In the genomic region with DNA sequence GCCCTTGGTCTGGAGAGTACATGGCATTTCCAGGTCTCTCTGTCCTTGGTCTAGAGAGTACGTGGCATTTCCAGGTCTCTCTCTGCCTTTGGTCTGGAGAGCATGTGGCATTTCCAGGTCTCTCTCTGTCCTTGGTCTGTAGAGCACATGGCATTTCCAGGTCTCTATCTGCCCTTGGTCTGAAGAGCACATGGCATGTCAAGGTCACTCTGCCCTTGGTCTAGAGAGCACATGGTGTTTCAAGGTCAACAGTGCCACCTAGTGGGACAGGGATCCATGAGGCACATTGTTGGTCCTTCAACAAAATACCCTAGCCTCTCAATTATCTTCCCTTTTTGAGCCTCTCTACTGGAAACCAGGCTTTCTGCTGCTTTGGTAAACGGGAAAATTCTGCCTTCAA, we compare ENCODE assay signal across 13 cellular contexts.
A peak's percentile ranks its signal among the peaks of the same experiment; 100 is the strongest.
DNase-seq lines count a peak whose midpoint lies in the region; ATAC-seq and TF ChIP-seq lines count a peak whose summit lies in the region.
"Had no signal": no experiment of that assay in that cellular context is flagged by ENCODE, and none has a peak within 500 bp of the region (broad histone marks: within the 10 kb centered on the region; RNA-seq: fewer than 3 reads in every experiment).

No MANE protein-coding gene starts in this region.

- H2AFZ ChIP-seq in PC-3 (ENCODE audit: low read length), result no peak overlapping the region

- H3K4me2 ChIP-seq in PC-3 (ENCODE audit: low read length), result no peak overlapping the region

- ATAC-seq in PC-3, result no peak
- ATAC-seq: activated naive CD4-positive, alpha-beta T cell treated with anti-CD3 and anti-CD28 coated beads, Interleukin-2, amount 50 U/mL, for 72 hours; Right ventricle myocardium inferior had no signal

- TF ChIP-seq POLR2A in erythroblast (IDR thresholded peaks at IDR 0.05; ENCODE audit: low read length), result no peak

- DNase-seq in GM10248 (ENCODE audit: extremely low spot score) (no peak), PC-3 (peak; percentile 15), erythroblast (lab: John Stamatoyannopoulos, UW) (peak; percentile 12 to 27), glomerular visceral epithelial cell (ENCODE audit: extremely low spot score) (no peak), AML-193 (lab: John Stamatoyannopoulos, UW) (no peak)
- no peak for DNase-seq in stimulated activated CD4-positive, alpha-beta T cell treated with anti-CD3 and anti-CD28 coated beads, Interleukin-4, amount 100 ng/mL, for 1 hour
- DNase-seq: NCI-H1048; stimulated activated CD4-positive, alpha-beta T cell treated with anti-CD3 and anti-CD28 coated beads, Interleukin-12 subunit alpha, Interleukin-12 subunit beta, amount 100 ng/mL, for 4 hours; transverse colon had no signal

- peak; percentile 5 for TF ChIP-seq CTCF in GM10248 (IDR thresholded peaks at IDR 0.05; ENCODE audit: control extremely low read depth, extremely low read depth, low read depth, missing control alignments)
- no peak for TF ChIP-seq CTCF in HEK293 (tag by site-specific recombination; IDR thresholded peaks at IDR 0.05)
- peak; percentile 48 for TF ChIP-seq CTCF in PC-3 (conservative IDR thresholded peaks at IDR 0.05; ENCODE audit: low read depth, low read length)

- no TSS peak for BruUV-seq in PC-3 (replicated peaks; lab: Mats Ljungman, UMichigan)

- no peaks in the 10 kb centered on the region for H4K20me1 ChIP-seq in PC-3 (ENCODE audit: low read length)

- H3K4me1 ChIP-seq in HEK293 (ENCODE audit: control insufficient read depth, insufficient read depth, low read length) (no peaks in the 10 kb centered on the region), PC-3 (ENCODE audit: insufficient read depth, low read length) (no peaks in the 10 kb centered on the region)
- H3K4me1 ChIP-seq: esophagus muscularis mucosa, transverse colon had no signal

- no peak overlapping the region for H3K4me3 ChIP-seq in HEK293 (ENCODE audit: low read depth, low read length)
- no peak overlapping the region for H3K4me3 ChIP-seq in PC-3 (ENCODE audit: low read length)
- H3K4me3 ChIP-seq: esophagus muscularis mucosa, transverse colon had no signal

- POLR2A ChIA-PET in GM10248 (lab: Yijun Ruan, JAX) (no interaction called here), HEK293 (lab: Yijun Ruan, JAX) (no interaction called here), PC-3 (lab: Charles Lee; ENCODE audit: unreplicated experiment) (no interaction called here)

- no peaks in the 10 kb centered on the region for H3K27me3 ChIP-seq in PC-3 (ENCODE audit: low read length)
- H3K27me3 ChIP-seq: esophagus muscularis mucosa, transverse colon had no signal

- CTCF ChIA-PET in GM10248 (lab: Yijun Ruan, JAX), result no interaction called here
- CTCF ChIA-PET in HEK293 (lab: Yijun Ruan, JAX), result no interaction called here
- CTCF ChIA-PET in PC-3 (lab: Charles Lee), result no interaction called here

- no peak overlapping the region for H3K9ac ChIP-seq in PC-3 (ENCODE audit: low read length)

- H3K79me2 ChIP-seq in PC-3 (ENCODE audit: low read length), result no peaks in the 10 kb centered on the region

- intact Hi-C loops in PC-3 (cut with micrococcal nuclease), result no loop called here

- H3K27ac ChIP-seq in HEK293 (ENCODE audit: extremely low read depth, low read depth, low read length) (no peak overlapping the region), PC-3 (ENCODE audit: low read length) (no peak overlapping the region)
- H3K27ac ChIP-seq: esophagus muscularis mucosa, transverse colon had no signal

- H3K36me3 ChIP-seq in HEK293 (ENCODE audit: control insufficient read depth in 2 of 2, insufficient read depth in 1 of 2, low read length in 2 of 2) (no peaks in the 10 kb centered on the region), PC-3 (ENCODE audit: low read depth, low read length) (peaks cover 4% of the 10 kb centered on the region; the same call in 1 of the 2 replicates)
- H3K36me3 ChIP-seq: transverse colon had no signal

- no peaks in the 10 kb centered on the region for H3K9me3 ChIP-seq in HEK293 (ENCODE audit: control insufficient read depth, insufficient read depth, low read depth, low read length)
- peaks cover 20% of the 10 kb centered on the region for H3K9me3 ChIP-seq in PC-3 (ENCODE audit: low read length)

- H3F3A ChIP-seq in PC-3 (ENCODE audit: low read length, unreplicated experiment), result no peaks in the 10 kb centered on the region

- no peaks in the 10 kb centered on the region for H3K9me2 ChIP-seq in PC-3 (replicated peaks; ENCODE audit: low read length)

TF ChIP-seq in HEK293, 187 proteins besides CTCF, POLR2A, EP300 and RAD21:
- peak; percentile 24; the same call in 1 of the 2 replicates for TF ChIP-seq KLF16 (tag by site-specific recombination; IDR thresholded peaks at IDR 0.05)
- TF ChIP-seq, protein P1, sequence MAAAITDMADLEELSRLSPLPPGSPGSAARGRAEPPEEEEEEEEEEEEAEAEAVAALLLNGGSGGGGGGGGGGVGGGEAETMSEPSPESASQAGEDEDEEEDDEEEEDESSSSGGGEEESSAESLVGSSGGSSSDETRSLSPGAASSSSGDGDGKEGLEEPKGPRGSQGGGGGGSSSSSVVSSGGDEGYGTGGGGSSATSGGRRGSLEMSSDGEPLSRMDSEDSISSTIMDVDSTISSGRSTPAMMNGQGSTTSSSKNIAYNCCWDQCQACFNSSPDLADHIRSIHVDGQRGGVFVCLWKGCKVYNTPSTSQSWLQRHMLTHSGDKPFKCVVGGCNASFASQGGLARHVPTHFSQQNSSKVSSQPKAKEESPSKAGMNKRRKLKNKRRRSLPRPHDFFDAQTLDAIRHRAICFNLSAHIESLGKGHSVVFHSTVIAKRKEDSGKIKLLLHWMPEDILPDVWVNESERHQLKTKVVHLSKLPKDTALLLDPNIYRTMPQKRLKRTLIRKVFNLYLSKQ (tag by site-specific recombination; IDR thresholded peaks at IDR 0.05; ENCODE audit: borderline replicate concordance), result no peak
- TF ChIP-seq ZNF19 (tag by site-specific recombination; IDR thresholded peaks at IDR 0.05; ENCODE audit: low read depth), result no peak
- no peak for TF ChIP-seq ZNF221 (tag by site-specific recombination; IDR thresholded peaks at IDR 0.05; ENCODE audit: borderline replicate concordance)
- no peak for TF ChIP-seq ZFHX2 (tag by site-specific recombination; conservative IDR thresholded peaks at IDR 0.05)
- TF ChIP-seq ZEB2 (tag by site-specific recombination; IDR thresholded peaks at IDR 0.05), result no peak
- TF ChIP-seq ZNF654 (tag by site-specific recombination; IDR thresholded peaks at IDR 0.05; ENCODE audit: low read depth), result peak; percentile 48
TF ChIP-seq in HEK293: peak in this region for 2.

Comparison
In these comparisons a context has a peak if more than half of its experiments do, and no peak if none do; other contexts are left out.
1. DNase-seq: peak in PC-3 (single experiment) and erythroblast (2 of 2); none in GM10248 (single experiment), glomerular visceral epithelial cell (single experiment), AML-193 (0 of 2) and stimulated activated CD4-positive, alpha-beta T cell treated with anti-CD3 and anti-CD28 coated beads, Interleukin-4, amount 100 ng/mL, for 1 hour (single experiment).